Comparison of ENCODE assay signal across 1 cellular context in genomic region chr12:114858388-114859146, GRCh38.
A peak's percentile ranks its signal among the peaks of the same experiment; 100 is the strongest.
TF ChIP-seq lines count a peak whose summit lies in the region.

No MANE protein-coding gene starts in this region.

TF ChIP-seq in HepG2, 621 proteins besides CTCF, POLR2A, EP300 and RAD21 (continued from another document):
- TF ChIP-seq ZNF7 (CRISPR knock-in tag; IDR thresholded peaks at IDR 0.05) = no peak
- no peak for TF ChIP-seq ZNF557 (CRISPR knock-in tag; IDR thresholded peaks at IDR 0.05)
- TF ChIP-seq FOXK1 (CRISPR knock-in tag; IDR thresholded peaks at IDR 0.05; ENCODE audit: borderline replicate concordance, low read depth) = no peak
- TF ChIP-seq MYC (CRISPR knock-in tag; IDR thresholded peaks at IDR 0.05; ENCODE audit: borderline replicate concordance) = no peak
- no peak for TF ChIP-seq MIXL1 (CRISPR knock-in tag; IDR thresholded peaks at IDR 0.05)
- TF ChIP-seq IRF1 (CRISPR knock-in tag; IDR thresholded peaks at IDR 0.05; ENCODE audit: low read depth) = no peak
- no peak for TF ChIP-seq ZBTB40 (IDR thresholded peaks at IDR 0.05)
- TF ChIP-seq ZBTB40 (CRISPR knock-in tag; IDR thresholded peaks at IDR 0.05) = no peak
- TF ChIP-seq PATZ1 (CRISPR knock-in tag; IDR thresholded peaks at IDR 0.05) = no peak
- no peak for TF ChIP-seq THYN1 (CRISPR knock-in tag; IDR thresholded peaks at IDR 0.05; ENCODE audit: borderline replicate concordance, low read depth)
- 0 out of 2 replicates have a peak, but pooled peaks have one; percentile 56 for TF ChIP-seq KDM3A (CRISPR knock-in tag; IDR thresholded peaks at IDR 0.05; ENCODE audit: low read depth)
- no peak for TF ChIP-seq ZFP36L2 (CRISPR knock-in tag; IDR thresholded peaks at IDR 0.05)
- no peak for TF ChIP-seq MEIS1 (CRISPR knock-in tag; IDR thresholded peaks at IDR 0.05; ENCODE audit: borderline replicate concordance)
